Comparison of ENCODE assay signal across 19 cellular contexts in genomic region chr2:26540306-26540705, GRCh38.
DNase-seq lines count a peak whose midpoint lies in the region; ATAC-seq and TF ChIP-seq lines count a peak whose summit lies in the region.
"Had no signal": no experiment of that assay in that cellular context is flagged by ENCODE, and none has a peak within 500 bp of the region (broad histone marks: within the 10 kb centered on the region; RNA-seq: fewer than 3 reads in every experiment).

No MANE protein-coding gene starts in this region.

- CTCF ChIA-PET in SK-N-SH (lab: Yijun Ruan, JAX) = interaction anchor here (0.8 to 6.8 kb wide), 6 partner anchors 9 to 65 kb away, joined by 3 to 39 read pairs (median 6); a partner anchor contains a TSS

- H3K27me3 Mint-ChIP-seq in endodermal cell (ENCODE audit: insufficient read depth) = no peaks in the 10 kb centered on the region
- H3K27me3 Mint-ChIP-seq in neural progenitor cell (ENCODE audit: insufficient read depth, low read depth) = peaks cover 7% of the 10 kb centered on the region

- intact Hi-C loops in esophagus muscularis mucosa (cut with DNase I) = no loop called here

- H3K36me3 Mint-ChIP-seq in endodermal cell (ENCODE audit: low read depth) = no peaks in the 10 kb centered on the region
- no peaks in the 10 kb centered on the region for H3K36me3 Mint-ChIP-seq in neural progenitor cell
- H3K36me3 Mint-ChIP-seq: CD4-positive, CD25-positive, alpha-beta regulatory T cell had no signal

- H3K4me3 Mint-ChIP-seq in endodermal cell (no peak overlapping the region), neural progenitor cell (peak overlapping the region; percentile 23)
- H3K4me3 Mint-ChIP-seq: CD4-positive, CD25-positive, alpha-beta regulatory T cell had no signal

- H3F3A ChIP-seq in SK-N-SH (replicated peaks; ENCODE audit: insufficient read depth) (no peaks in the 10 kb centered on the region), neural progenitor cell (ENCODE audit: low read depth) (no peaks in the 10 kb centered on the region)

- no peaks in the 10 kb centered on the region for H3K9me2 ChIP-seq in SK-N-SH

- no peak for TF ChIP-seq CTCF in SK-N-SH (IDR thresholded peaks at IDR 0.05)
- no peak for TF ChIP-seq CTCF in endodermal cell (conservative IDR thresholded peaks at IDR 0.05)
- no peak for TF ChIP-seq CTCF in neural progenitor cell (IDR thresholded peaks at IDR 0.05)
- TF ChIP-seq CTCF in omental fat pad (IDR thresholded peaks at IDR 0.05) = no peak
- TF ChIP-seq CTCF in esophagus muscularis mucosa (IDR thresholded peaks at IDR 0.05) = no peak

- ATAC-seq in SK-N-SH treated with all-trans-retinoic acid at 6 μM for 48 hours (no peak), HG02642 (IDR thresholded peaks at IDR 0.05; ENCODE audit: poor library complexity, unreplicated experiment) (no peak), omental fat pad (ENCODE audit: low FRiP score) (no peak)

- H3K4me2 ChIP-seq in SK-N-SH (no peak overlapping the region), neural progenitor cell (no peak overlapping the region)

- no peak overlapping the region for H3K4me3 ChIP-seq in SK-N-SH (ENCODE audit: low read depth in 2 of 2, low read length in 1 of 2)
- no peak overlapping the region for H3K4me3 ChIP-seq in H7 (ENCODE audit: insufficient read depth, low read depth, low read length)
- no peak overlapping the region for H3K4me3 ChIP-seq in endodermal cell (ENCODE audit: low read length)
- no peak overlapping the region for H3K4me3 ChIP-seq in neural progenitor cell
- H3K4me3 ChIP-seq in esophagus muscularis mucosa = no peak overlapping the region

- no peaks in the 10 kb centered on the region for H3K36me3 ChIP-seq in SK-N-SH (replicated peaks in 1 of 2; ENCODE audit: control insufficient read depth in 1 of 2, insufficient read depth in 2 of 2, low read length in 1 of 2)
- no peaks in the 10 kb centered on the region for H3K36me3 ChIP-seq in H7 (replicated peaks; ENCODE audit: control insufficient read depth, insufficient read depth, low read length)
- no peaks in the 10 kb centered on the region for H3K36me3 ChIP-seq in endodermal cell (ENCODE audit: control insufficient read depth, insufficient read depth, low read length)
- H3K36me3 ChIP-seq in neural progenitor cell = no peaks in the 10 kb centered on the region
- no peaks in the 10 kb centered on the region for H3K36me3 ChIP-seq in esophagus muscularis mucosa
- H3K36me3 ChIP-seq: BE2C had no signal

- H3K9me3 ChIP-seq in SK-N-SH (no peaks in the 10 kb centered on the region), endodermal cell (ENCODE audit: control insufficient read depth, low read length) (no peaks in the 10 kb centered on the region), neural progenitor cell (ENCODE audit: low read depth) (no peaks in the 10 kb centered on the region), esophagus muscularis mucosa (no peaks in the 10 kb centered on the region)
- H3K9me3 ChIP-seq: BE2C had no signal

- 71% methylated on average over 10 of the region's 10 CpGs for WGBS in SK-N-SH (ENCODE audit: low lambda C conversion rate)
- WGBS in endodermal cell (ENCODE audit: insufficient coverage in 1 of 2, insufficient read length in 1 of 2), 2 experiments = 68 to 75% methylated on average over 8 to 10 of the region's 10 CpGs
- 59% methylated on average over 9 of the region's 10 CpGs for WGBS in esophagus muscularis mucosa

- H3K27ac Mint-ChIP-seq in endodermal cell (no peak overlapping the region), neural progenitor cell (peak overlapping the region; percentile 9)
- H3K27ac Mint-ChIP-seq: CD4-positive, CD25-positive, alpha-beta regulatory T cell; H9 had no signal

- H3K27ac ChIP-seq in SK-N-SH (ENCODE audit: low read depth in 2 of 2, low read length in 1 of 2) (no peak overlapping the region), endodermal cell (ENCODE audit: low read depth, low read length) (no peak overlapping the region), neural progenitor cell (no peak overlapping the region), esophagus muscularis mucosa (replicated peaks in 1 of 4) (no peak overlapping the region)
- H3K27ac ChIP-seq: HL-60 had no signal

- H3K9ac ChIP-seq in SK-N-SH (no peak overlapping the region), endodermal cell (ENCODE audit: extremely low read depth, low read length, poor library complexity, severe bottlenecking) (no peak overlapping the region), neural progenitor cell (no peak overlapping the region)

- H3K4me1 Mint-ChIP-seq in endodermal cell = peaks cover 14% of the 10 kb centered on the region
- peaks cover 29% of the 10 kb centered on the region for H3K4me1 Mint-ChIP-seq in neural progenitor cell
- H3K4me1 Mint-ChIP-seq: CD4-positive, CD25-positive, alpha-beta regulatory T cell had no signal

- H3K4me1 ChIP-seq in SK-N-SH (ENCODE audit: control insufficient read depth in 1 of 2, insufficient read depth in 2 of 2, low read depth in 1 of 2, low read length in 1 of 2) (no peaks in the 10 kb centered on the region), endodermal cell (ENCODE audit: control insufficient read depth, insufficient read depth, low read length) (peaks cover 9% of the 10 kb centered on the region), neural progenitor cell (peaks cover 6% of the 10 kb centered on the region), esophagus muscularis mucosa (no peaks in the 10 kb centered on the region)
- H3K4me1 ChIP-seq: BE2C had no signal

- TF ChIP-seq EP300 in SK-N-SH (IDR thresholded peaks at IDR 0.05; ENCODE audit: borderline replicate concordance in 1 of 2, low read depth in 1 of 2, low read length in 1 of 2) (no peak), esophagus muscularis mucosa (IDR thresholded peaks at IDR 0.05) (no peak)

- H3K9me3 Mint-ChIP-seq in endodermal cell (no peaks in the 10 kb centered on the region), neural progenitor cell (no peaks in the 10 kb centered on the region)
- H3K9me3 Mint-ChIP-seq: H9 had no signal

- DNase-seq in SK-N-SH (no peak), H7 (peak; percentile 64), endodermal cell (peak; percentile 66), neural progenitor cell (ENCODE audit: low spot score) (no peak), omental fat pad (ENCODE audit: low spot score) (no peak), esophagus muscularis mucosa (ENCODE audit: extremely low spot score) (no peak)
- DNase-seq: BE2C; CD4-positive, CD25-positive, alpha-beta regulatory T cell; COR-L47; GDM1; H9; Karpas-422; NCI-H1436; NCI-H1930; NCI-H524 treated with DMSO at 0.1 percent for 48 hours; NK-92 treated with Interleukin-12 subunit alpha and Interleukin-12 subunit beta, amount 100 ng/mL, for 24 hours had no signal

- H3K27me3 ChIP-seq in SK-N-SH (ENCODE audit: insufficient read depth) (peaks cover 5% of the 10 kb centered on the region; the same call in 1 of the 2 replicates), H7 (ENCODE audit: control insufficient read depth, insufficient read depth, low read length) (no peaks in the 10 kb centered on the region), endodermal cell (ENCODE audit: control insufficient read depth, insufficient read depth, low read length, poor library complexity, severe bottlenecking) (no peaks in the 10 kb centered on the region), neural progenitor cell (no peaks in the 10 kb centered on the region), esophagus muscularis mucosa (peaks cover 0 to 6% (median 0%) of the 10 kb centered on the region in 4 donors)
- H3K27me3 ChIP-seq: BE2C had no signal

- no peak for TF ChIP-seq RAD21 in SK-N-SH (IDR thresholded peaks at IDR 0.05; ENCODE audit: low read length)

- POLR2A ChIA-PET in SK-N-SH (lab: Yijun Ruan, JAX) = no interaction called here

- no peaks in the 10 kb centered on the region for H4K20me1 ChIP-seq in SK-N-SH (ENCODE audit: insufficient read depth)
- H4K20me1 ChIP-seq in neural progenitor cell (ENCODE audit: low read depth) = no peaks in the 10 kb centered on the region

- H3K79me2 ChIP-seq in SK-N-SH (ENCODE audit: insufficient read depth) = no peaks in the 10 kb centered on the region
- no peaks in the 10 kb centered on the region for H3K79me2 ChIP-seq in neural progenitor cell (ENCODE audit: low read depth)

- H2AFZ ChIP-seq in SK-N-SH (ENCODE audit: low read depth) = no peak overlapping the region
- H2AFZ ChIP-seq in neural progenitor cell (replicated peaks) = no peak overlapping the region

- no peak for TF ChIP-seq POLR2A in esophagus muscularis mucosa (IDR thresholded peaks at IDR 0.05; ENCODE audit: low read depth)

TF ChIP-seq in SK-N-SH, 30 proteins besides CTCF, POLR2A, EP300 and RAD21 (continues in another document):
- TF ChIP-seq RFX5 (IDR thresholded peaks at IDR 0.05; ENCODE audit: low read length) = no peak

TF ChIP-seq in SK-N-SH treated with all-trans-retinoic acid at 6 μM for 48 hours, 23 proteins besides CTCF, POLR2A, EP300 and RAD21 (continues in another document):
- TF ChIP-seq GLIS3 (CRISPR knock-in tag; IDR thresholded peaks at IDR 0.05) (no peak), ZNF565 (CRISPR knock-in tag; conservative IDR thresholded peaks at IDR 0.05; ENCODE audit: low read depth) (no peak), PPARA (CRISPR knock-in tag; IDR thresholded peaks at IDR 0.05; ENCODE audit: borderline replicate concordance) (no peak), ZNF70 (CRISPR knock-in tag; IDR thresholded peaks at IDR 0.05) (no peak), PATZ1 (CRISPR knock-in tag; IDR thresholded peaks at IDR 0.05; ENCODE audit: borderline replicate concordance) (no peak), SNAI2 (CRISPR knock-in tag; IDR thresholded peaks at IDR 0.05) (no peak), ZNF8 (CRISPR knock-in tag; IDR thresholded peaks at IDR 0.05) (no peak)

Comparison
In these comparisons a context has a peak if more than half of its experiments do, and no peak if none do; other contexts are left out.
1. DNase-seq: peak in H7 (single experiment) and endodermal cell (single experiment); none in SK-N-SH (single experiment), neural progenitor cell (single experiment), omental fat pad (single experiment) and esophagus muscularis mucosa (single experiment).